Comparison of ENCODE assay signal across 8 cellular contexts in genomic region chr6:110875548-110876169, GRCh38. TPM values are rescaled to one million over a fixed set of nuclear protein-coding genes. Genes with fewer than 3 reads are reported as not detected.
DNase-seq lines count a peak whose midpoint lies in the region; ATAC-seq, FAIRE-seq and TF ChIP-seq lines count a peak whose summit lies in the region.

No MANE protein-coding gene starts in this region.

- peak overlapping the region; percentile 86 for H3K4me3 ChIP-seq in A549
- peak overlapping the region; percentile 72 to 98 (median 93) for H3K4me3 ChIP-seq in breast epithelium
- peak overlapping the region; percentile 90 to 94 (median 92) for H3K4me3 ChIP-seq in keratinocyte (ENCODE audit: control insufficient read depth in 2 of 3, extremely low read depth in 1 of 3, insufficient read depth in 2 of 3, low read depth in 1 of 3, low read length in 3 of 3)

- H3K27me3 Mint-ChIP-seq in IgD-negative memory B cell = no peaks in the 10 kb centered on the region

- DNase-seq in A549 (ENCODE audit: low read depth in 1 of 2, low spot score in 1 of 2) (peak in 1 of 2 experiments; percentile 29), breast epithelium (ENCODE audit: low spot score in 2 of 2) (no peak), keratinocyte (ENCODE audit: low read depth, low spot score) (no peak), NCI-H128 (lab: John Stamatoyannopoulos, UW; ENCODE audit: unreplicated experiment) (no peak)
- peak; percentile 34 to 38 (median 35) for DNase-seq in stimulated activated CD4-positive, alpha-beta T cell treated with anti-CD3 and anti-CD28 coated beads, Interleukin-12 subunit alpha, Interleukin-12 subunit beta, amount 100 ng/mL, for 48 hours (ENCODE audit: low read depth in 2 of 3, low spot score in 1 of 3)

- ATAC-seq in A549 (peak; percentile 37 to 41), GM19395 (IDR thresholded peaks at IDR 0.05; ENCODE audit: unreplicated experiment) (peak; percentile 25)

- no peaks in the 10 kb centered on the region for H3K9me3 ChIP-seq in A549
- H3K9me3 ChIP-seq in breast epithelium = no peaks in the 10 kb centered on the region
- H3K9me3 ChIP-seq in keratinocyte (ENCODE audit: control insufficient read depth, low read depth, low read length) = no peaks in the 10 kb centered on the region

- no peaks in the 10 kb centered on the region for H3K9me3 Mint-ChIP-seq in IgD-negative memory B cell

- FAIRE-seq in A549 (lab: Jason Lieb, UNC) (no peak), keratinocyte (lab: Jason Lieb, UNC) (no peak)

- CTCF ChIA-PET in A549 (lab: Yijun Ruan, JAX) = interaction anchor here (0.9 to 1.9 kb wide), 3 partner anchors 10 to 193 kb away, joined by 4 to 5 read pairs (median 4); no protein-coding TSS in a partner anchor

- H3K27ac ChIP-seq in A549 (peak overlapping the region; percentile 94 to 99), VCaP (peak overlapping the region; percentile 100), breast epithelium (peak overlapping the region; percentile 94 to 97), keratinocyte (ENCODE audit: control insufficient read depth, insufficient read depth, low read length) (peak overlapping the region; percentile 89)

- no peaks in the 10 kb centered on the region for H3K9me1 ChIP-seq in keratinocyte (ENCODE audit: control insufficient read depth, extremely low read depth, insufficient read depth, low read length)

- no peak for TF ChIP-seq CTCF in A549 (IDR thresholded peaks at IDR 0.05)
- TF ChIP-seq CTCF in VCaP (conservative IDR thresholded peaks at IDR 0.05) = no peak
- no peak for TF ChIP-seq CTCF in breast epithelium (IDR thresholded peaks at IDR 0.05)
- no peak for TF ChIP-seq CTCF in keratinocyte (optimal IDR thresholded peaks at IDR 0.05 in 1 of 3, IDR thresholded peaks at IDR 0.05 in 1 of 3, conservative IDR thresholded peaks at IDR 0.05 in 1 of 3; ENCODE audit: extremely low read depth in 1 of 3, insufficient read depth in 2 of 3, low read length in 3 of 3)

- dilution Hi-C loops in keratinocyte (cut with MboI; ENCODE audit: extremely low pct_ligation_motif_present, low sequenced_read_pairs) = loop anchor here (10.0 kb wide), 2 partner anchors 181 to 341 kb away; no protein-coding TSS in a partner anchor

- TF ChIP-seq RAD21 in A549 (conservative IDR thresholded peaks at IDR 0.05 in 1 of 2, IDR thresholded peaks at IDR 0.05 in 1 of 2) = no peak

- TF ChIP-seq POLR2A in A549 (IDR thresholded peaks at IDR 0.05; ENCODE audit: low read length) (no peak), breast epithelium (IDR thresholded peaks at IDR 0.05) (no peak)

- intact Hi-C loops in breast epithelium (cut with DNase I; ENCODE audit: low total_unique reads) = loop anchor here (5.0 kb wide), 1 partner anchor 58 kb away; the partner anchor contains the start of gene CDK19

- 0% methylated on average over 4 of the region's 61 CpGs for WGBS in A549 (ENCODE audit: missing lambda C conversion rate)

- H3K27me3 ChIP-seq in breast epithelium = no peaks in the 10 kb centered on the region
- no peaks in the 10 kb centered on the region for H3K27me3 ChIP-seq in keratinocyte (ENCODE audit: control insufficient read depth, extremely low read depth, insufficient read depth, low read length)

- peaks cover 32% of the 10 kb centered on the region for H4K20me1 ChIP-seq in keratinocyte (ENCODE audit: control insufficient read depth, extremely low read depth, insufficient read depth, low read length)

- H3K79me2 ChIP-seq in keratinocyte (ENCODE audit: control insufficient read depth, insufficient read depth, low read length) = peaks cover 61% of the 10 kb centered on the region

- H3K36me3 ChIP-seq in breast epithelium = no peaks in the 10 kb centered on the region
- H3K36me3 ChIP-seq in keratinocyte (ENCODE audit: control insufficient read depth in 2 of 2, extremely low read depth in 1 of 2, insufficient read depth in 2 of 2, low read length in 2 of 2) = peaks cover 0 to 1% of the 10 kb centered on the region in 2 experiments

- peaks cover 39% of the 10 kb centered on the region for H3K4me1 ChIP-seq in A549
- H3K4me1 ChIP-seq in breast epithelium = peaks cover 0 to 8% of the 10 kb centered on the region in 2 donors
- H3K4me1 ChIP-seq in keratinocyte (ENCODE audit: control insufficient read depth, extremely low read depth, insufficient read depth, low read length) = peaks cover 32% of the 10 kb centered on the region

- H3K27ac Mint-ChIP-seq in IgD-negative memory B cell = peak overlapping the region; percentile 91 to 96 (median 94)

- no peak overlapping the region for H2AFZ ChIP-seq in keratinocyte (ENCODE audit: control insufficient read depth, low read length)

- no peak for TF ChIP-seq EP300 in A549 (IDR thresholded peaks at IDR 0.05)

- H3K9ac ChIP-seq in keratinocyte (ENCODE audit: control insufficient read depth, extremely low read depth, insufficient read depth, low read length) = peak overlapping the region; percentile 93

- peaks cover 39 to 44% (median 42%) of the 10 kb centered on the region in 3 donors for H3K4me1 Mint-ChIP-seq in IgD-negative memory B cell

- H3K4me3 Mint-ChIP-seq in IgD-negative memory B cell = peak overlapping the region; percentile 94 to 99 (median 97)

- no peaks in the 10 kb centered on the region for H3K36me3 Mint-ChIP-seq in IgD-negative memory B cell

- POLR2A ChIA-PET in A549 (lab: Yijun Ruan, JAX) = interaction anchor here (0.6 to 6.8 kb wide), 12 partner anchors 9 to 193 kb away, joined by 3 to 162 read pairs (median 8); partner anchors contain the start of genes CDK19 and GTF3C6

- H3K4me2 ChIP-seq in A549 (peak overlapping the region; percentile 82), keratinocyte (ENCODE audit: control insufficient read depth, extremely low read depth, insufficient read depth, low read depth, low read length) (peak overlapping the region; percentile 81)

TF ChIP-seq in A549, 52 proteins besides CTCF, POLR2A, EP300 and RAD21:
- no peak for TF ChIP-seq MAFK (IDR thresholded peaks at IDR 0.05; ENCODE audit: partially characterized antibody)
- no peak for TF ChIP-seq NFE2L2 (conservative IDR thresholded peaks at IDR 0.05; ENCODE audit: low read length)
- 0 out of 2 replicates have a peak, but pooled peaks have one; percentile 8 for TF ChIP-seq MYC (IDR thresholded peaks at IDR 0.05; ENCODE audit: borderline replicate concordance, low read length)
- 0 out of 2 replicates have a peak, but pooled peaks have one; percentile 3 for TF ChIP-seq E2F6 (IDR thresholded peaks at IDR 0.05; ENCODE audit: borderline replicate concordance, low read depth)

RNA-seq across cellular contexts. Expression of gene AMD1, which starts 1.1 kb away (rescaled TPM):
- polyA plus RNA-seq in A549 (2011; rRNA removed) = 106 and 147 TPM in 2 replicates
- 21.5 and 23.1 TPM in 2 replicates for polyA plus RNA-seq in A549 (2012; cell fraction: cytosol; rRNA removed)
- polyA plus RNA-seq in A549 (2012; cell fraction: nucleus; rRNA removed) = 5.9 and 10.0 TPM in 2 replicates
- 82.3 to 89.2 TPM (median 83.6 TPM) in 3 replicates for polyA plus RNA-seq in A549 (2017; fragmentation: RNase III; extraction: RNeasy Plus Mini Kit Qiagen cat#74134 plus additional on column Dnase treatment)
- 42.2 and 46.0 TPM in 2 replicates for polyA minus RNA-seq in A549 (2011; rRNA and poly(A)+ RNA removed)
- 46.2 TPM for polyA plus RNA-seq in IgD-negative memory B cell
- total RNA-seq in breast epithelium = 10 to 100 TPM; 50.2 to 74.8 (median 73.4) TPM
- polyA plus RNA-seq in keratinocyte = 51.4 to 105 TPM (median 90.9 TPM) in 3 replicates
- polyA plus RNA-seq in keratinocyte (2011; ENCODE audit: low read depth) = 39.1 TPM
- 62.6 and 121 TPM in 2 replicates for polyA plus RNA-seq in keratinocyte (2011; cell fraction: cytosol; rRNA removed)
- 42.8 and 66.6 TPM in 2 replicates for polyA plus RNA-seq in keratinocyte (2011; cell fraction: nucleus; rRNA removed)
- polyA plus RNA-seq in keratinocyte (2012; ENCODE audit: low replicate concordance) = 63.5 and 76.8 TPM in 2 replicates
- polyA minus RNA-seq in keratinocyte = 15.6 to 116 TPM (median 55.7 TPM) in 3 replicates
- 76.4 TPM for polyA minus RNA-seq in keratinocyte (2011; cell fraction: cytosol; rRNA and poly(A)+ RNA removed)
- polyA minus RNA-seq in keratinocyte (2011; cell fraction: nucleus; rRNA and poly(A)+ RNA removed) = 27.3 and 48.6 TPM in 2 replicates

Comparison
In these comparisons a context has a peak if more than half of its experiments do, and no peak if none do; other contexts are left out.
1. DNase-seq: peak in stimulated activated CD4-positive, alpha-beta T cell treated with anti-CD3 and anti-CD28 coated beads, Interleukin-12 subunit alpha, Interleukin-12 subunit beta, amount 100 ng/mL, for 48 hours (3 of 3); none in breast epithelium (0 of 2), keratinocyte (single experiment) and NCI-H128 (single experiment).
2. Peak in every context shown above with its lines, with median percentiles within 50 percentile points of each other: H3K27ac ChIP-seq and H3K4me3 ChIP-seq.